ENCODE assay signal across 9 cellular contexts in the genomic region with DNA sequence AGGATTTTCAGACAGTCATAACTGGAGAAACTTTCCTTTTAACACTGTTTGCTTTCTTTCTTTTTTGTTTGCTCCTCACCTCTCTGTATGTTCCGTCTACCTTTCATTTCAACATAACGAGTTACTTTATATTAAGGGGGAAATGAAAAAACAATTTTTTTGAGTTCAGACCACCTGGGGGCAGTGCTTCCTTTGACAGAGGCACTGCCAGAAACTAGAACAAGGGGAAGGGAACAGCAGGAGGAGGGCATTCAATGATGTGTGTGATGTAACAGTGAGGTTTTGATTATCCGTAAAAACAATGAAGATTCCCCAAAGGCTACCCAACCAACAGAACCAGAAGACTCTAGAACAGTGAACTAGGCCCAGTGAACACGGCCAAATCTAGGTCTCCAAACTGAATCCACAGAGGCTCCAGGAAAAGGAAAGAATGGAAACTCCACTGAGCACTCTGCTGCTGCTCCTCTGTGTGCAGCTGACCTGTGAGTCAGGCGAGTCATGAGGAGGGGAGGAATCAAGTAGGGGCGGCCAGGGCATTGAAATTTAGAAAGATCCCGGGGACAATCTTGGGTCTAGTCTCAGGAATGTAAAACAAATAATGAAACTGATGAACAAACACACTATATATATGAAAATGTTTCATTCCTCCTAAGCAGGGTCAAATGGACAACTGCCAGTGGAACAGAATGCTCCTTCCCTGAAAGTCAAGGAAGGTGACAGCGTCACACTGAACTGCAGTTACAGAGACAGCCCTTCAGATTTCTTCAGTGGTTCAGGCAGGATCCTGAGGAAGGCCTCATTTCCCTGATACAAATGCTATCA.
A peak's percentile ranks its signal among the peaks of the same experiment; 100 is the strongest.
DNase-seq lines count a peak whose midpoint lies in the region; ATAC-seq and TF ChIP-seq lines count a peak whose summit lies in the region.
"Had no signal": no experiment of that assay in that cellular context is flagged by ENCODE, and none has a peak within 500 bp of the region (broad histone marks: within the 10 kb centered on the region; RNA-seq: fewer than 3 reads in every experiment).

No MANE protein-coding gene starts in this region.

- intact Hi-C loops in activated CD8-positive, alpha-beta T cell treated with anti-CD3 and anti-CD28 coated beads for 36 hours (cut with micrococcal nuclease): loop anchor here (5.0 kb wide), 1 partner anchor 33 kb away; no protein-coding TSS in a partner anchor
- intact Hi-C loops in left lung (cut with DNase I): no loop called here

- H3K27ac ChIP-seq in C4-2B (no peak overlapping the region), HEK293 (ENCODE audit: extremely low read depth, low read depth, low read length) (no peak overlapping the region), left lung (no peak overlapping the region)

- no peaks in the 10 kb centered on the region for H3K27me3 Mint-ChIP-seq in activated CD8-positive, alpha-beta T cell treated with anti-CD3 and anti-CD28 coated beads for 36 hours
- no peaks in the 10 kb centered on the region for H3K27me3 Mint-ChIP-seq in activated T-helper 17 cell treated with anti-CD3 and anti-CD28 coated beads, Interleukin-2, amount 50 U/mL, for 72 hours

- ATAC-seq in activated CD8-positive, alpha-beta T cell treated with anti-CD3 and anti-CD28 coated beads for 36 hours: peak; percentile 34
- peak; percentile 84 for ATAC-seq in left lung
- ATAC-seq in GM21737 (IDR thresholded peaks at IDR 0.05; ENCODE audit: unreplicated experiment): no peak
- no peak for ATAC-seq in activated T-helper 17 cell treated with anti-CD3 and anti-CD28 coated beads, Interleukin-2, amount 50 U/mL, for 72 hours (replicated peaks)

- H3K4me1 ChIP-seq in HEK293 (ENCODE audit: control insufficient read depth, insufficient read depth, low read length): peaks cover 11% of the 10 kb centered on the region
- H3K4me1 ChIP-seq in left lung: no peaks in the 10 kb centered on the region

- peak overlapping the region; percentile 52 for H3K27ac Mint-ChIP-seq in activated CD8-positive, alpha-beta T cell treated with anti-CD3 and anti-CD28 coated beads for 36 hours
- no peak overlapping the region for H3K27ac Mint-ChIP-seq in activated T-helper 17 cell treated with anti-CD3 and anti-CD28 coated beads, Interleukin-2, amount 50 U/mL, for 72 hours

- TF ChIP-seq CTCF in C4-2B (conservative IDR thresholded peaks at IDR 0.05): 0 out of 2 replicates have a peak, but pooled peaks have one; percentile 7
- 0 out of 2 replicates have a peak, but pooled peaks have one; percentile 18 for TF ChIP-seq CTCF in HEK293 (tag by site-specific recombination; IDR thresholded peaks at IDR 0.05)
- no peak for TF ChIP-seq CTCF in activated CD8-positive, alpha-beta T cell treated with anti-CD3 and anti-CD28 coated beads for 36 hours (IDR thresholded peaks at IDR 0.05)
- no peak for TF ChIP-seq CTCF in left lung (IDR thresholded peaks at IDR 0.05)

- H3K36me3 Mint-ChIP-seq in activated CD8-positive, alpha-beta T cell treated with anti-CD3 and anti-CD28 coated beads for 36 hours (ENCODE audit: low read depth): no peaks in the 10 kb centered on the region
- H3K36me3 Mint-ChIP-seq in activated T-helper 17 cell treated with anti-CD3 and anti-CD28 coated beads, Interleukin-2, amount 50 U/mL, for 72 hours (ENCODE audit: low read depth): no peaks in the 10 kb centered on the region

- DNase-seq in activated CD8-positive, alpha-beta T cell treated with anti-CD3 and anti-CD28 coated beads for 36 hours: no peak
- no peak for DNase-seq in left lung
- DNase-seq in NCI-H1092 treated with DMSO at 0.1 percent for 48 hours (lab: John Stamatoyannopoulos, UW): no peak
- no peak for DNase-seq in NCI-H345 (lab: John Stamatoyannopoulos, UW)
- DNase-seq: NCI-H187 treated with DMSO at 0.1 percent for 48 hours had no signal

- H3K4me1 Mint-ChIP-seq in activated CD8-positive, alpha-beta T cell treated with anti-CD3 and anti-CD28 coated beads for 36 hours (ENCODE audit: low read depth): peaks cover 2% of the 10 kb centered on the region
- no peaks in the 10 kb centered on the region for H3K4me1 Mint-ChIP-seq in activated T-helper 17 cell treated with anti-CD3 and anti-CD28 coated beads, Interleukin-2, amount 50 U/mL, for 72 hours

- H3K36me3 ChIP-seq in HEK293 (ENCODE audit: control insufficient read depth in 2 of 2, insufficient read depth in 1 of 2, low read length in 2 of 2): no peaks in the 10 kb centered on the region
- no peaks in the 10 kb centered on the region for H3K36me3 ChIP-seq in left lung

- H3K9me3 ChIP-seq in HEK293 (ENCODE audit: control insufficient read depth, insufficient read depth, low read depth, low read length): no peaks in the 10 kb centered on the region
- no peaks in the 10 kb centered on the region for H3K9me3 ChIP-seq in left lung

- H3K4me3 Mint-ChIP-seq in activated CD8-positive, alpha-beta T cell treated with anti-CD3 and anti-CD28 coated beads for 36 hours: peak overlapping the region; percentile 50
- no peak overlapping the region for H3K4me3 Mint-ChIP-seq in activated T-helper 17 cell treated with anti-CD3 and anti-CD28 coated beads, Interleukin-2, amount 50 U/mL, for 72 hours

- H3K9me3 Mint-ChIP-seq in activated CD8-positive, alpha-beta T cell treated with anti-CD3 and anti-CD28 coated beads for 36 hours: no peaks in the 10 kb centered on the region
- H3K9me3 Mint-ChIP-seq in activated T-helper 17 cell treated with anti-CD3 and anti-CD28 coated beads, Interleukin-2, amount 50 U/mL, for 72 hours: no peaks in the 10 kb centered on the region

- no peaks in the 10 kb centered on the region for H3K27me3 ChIP-seq in left lung

- H3K4me3 ChIP-seq in HEK293 (ENCODE audit: low read depth, low read length) (no peak overlapping the region), left lung (no peak overlapping the region)

- CTCF ChIA-PET in HEK293 (lab: Yijun Ruan, JAX): interaction anchor here (0.7 to 2.5 kb wide), 17 partner anchors 11 to 159 kb away, joined by 3 to 16 read pairs (median 4); no protein-coding TSS in a partner anchor
- CTCF ChIA-PET in activated CD8-positive, alpha-beta T cell treated with anti-CD3 and anti-CD28 coated beads for 36 hours (lab: Charles Lee): no interaction called here

- POLR2A ChIA-PET in HEK293 (lab: Yijun Ruan, JAX): no interaction called here
- POLR2A ChIA-PET in activated CD8-positive, alpha-beta T cell treated with anti-CD3 and anti-CD28 coated beads for 36 hours (lab: Charles Lee): no interaction called here

TF ChIP-seq in HEK293, 187 proteins besides CTCF, POLR2A, EP300 and RAD21:
- no peak for TF ChIP-seq GLI4 (tag by site-specific recombination; IDR thresholded peaks at IDR 0.05)
- TF ChIP-seq ZNF768 (tag by site-specific recombination; IDR thresholded peaks at IDR 0.05): no peak
- TF ChIP-seq ZNF654 (tag by site-specific recombination; IDR thresholded peaks at IDR 0.05; ENCODE audit: low read depth): 0 out of 2 replicates have a peak, but pooled peaks have one; percentile 5
- no peak for TF ChIP-seq PRDM4 (tag by site-specific recombination; IDR thresholded peaks at IDR 0.05)
- TF ChIP-seq, protein P1, sequence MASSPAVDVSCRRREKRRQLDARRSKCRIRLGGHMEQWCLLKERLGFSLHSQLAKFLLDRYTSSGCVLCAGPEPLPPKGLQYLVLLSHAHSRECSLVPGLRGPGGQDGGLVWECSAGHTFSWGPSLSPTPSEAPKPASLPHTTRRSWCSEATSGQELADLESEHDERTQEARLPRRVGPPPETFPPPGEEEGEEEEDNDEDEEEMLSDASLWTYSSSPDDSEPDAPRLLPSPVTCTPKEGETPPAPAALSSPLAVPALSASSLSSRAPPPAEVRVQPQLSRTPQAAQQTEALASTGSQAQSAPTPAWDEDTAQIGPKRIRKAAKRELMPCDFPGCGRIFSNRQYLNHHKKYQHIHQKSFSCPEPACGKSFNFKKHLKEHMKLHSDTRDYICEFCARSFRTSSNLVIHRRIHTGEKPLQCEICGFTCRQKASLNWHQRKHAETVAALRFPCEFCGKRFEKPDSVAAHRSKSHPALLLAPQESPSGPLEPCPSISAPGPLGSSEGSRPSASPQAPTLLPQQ (tag by site-specific recombination; IDR thresholded peaks at IDR 0.05): peak; percentile 52; the same call in 1 of the 2 replicates
- TF ChIP-seq ZNF239 (tag by site-specific recombination; IDR thresholded peaks at IDR 0.05): no peak
- TF ChIP-seq ZNF391 (tag by site-specific recombination; IDR thresholded peaks at IDR 0.05; ENCODE audit: borderline replicate concordance, low read depth): no peak
- TF ChIP-seq ZNF404 (tag by site-specific recombination; IDR thresholded peaks at IDR 0.05): no peak

Comparison
In these comparisons a context has a peak if more than half of its experiments do, and no peak if none do; other contexts are left out.
1. CTCF ChIP-seq: peak in C4-2B (single experiment) and HEK293 (single experiment); none in activated CD8-positive, alpha-beta T cell treated with anti-CD3 and anti-CD28 coated beads for 36 hours (single experiment) and left lung (0 of 2).
2. ATAC-seq: peak in activated CD8-positive, alpha-beta T cell treated with anti-CD3 and anti-CD28 coated beads for 36 hours (single experiment) and left lung (single experiment); none in GM21737 (single experiment) and activated T-helper 17 cell treated with anti-CD3 and anti-CD28 coated beads, Interleukin-2, amount 50 U/mL, for 72 hours (single experiment).